ENCODE assay signal across 1 cellular context in genomic region chr12:12465522-12465921, GRCh38.
TF ChIP-seq lines count a peak whose summit lies in the region.

No MANE protein-coding gene starts in this region.

TF ChIP-seq in HepG2, 621 proteins besides CTCF, POLR2A, EP300 and RAD21:
- TF ChIP-seq, protein P1, sequence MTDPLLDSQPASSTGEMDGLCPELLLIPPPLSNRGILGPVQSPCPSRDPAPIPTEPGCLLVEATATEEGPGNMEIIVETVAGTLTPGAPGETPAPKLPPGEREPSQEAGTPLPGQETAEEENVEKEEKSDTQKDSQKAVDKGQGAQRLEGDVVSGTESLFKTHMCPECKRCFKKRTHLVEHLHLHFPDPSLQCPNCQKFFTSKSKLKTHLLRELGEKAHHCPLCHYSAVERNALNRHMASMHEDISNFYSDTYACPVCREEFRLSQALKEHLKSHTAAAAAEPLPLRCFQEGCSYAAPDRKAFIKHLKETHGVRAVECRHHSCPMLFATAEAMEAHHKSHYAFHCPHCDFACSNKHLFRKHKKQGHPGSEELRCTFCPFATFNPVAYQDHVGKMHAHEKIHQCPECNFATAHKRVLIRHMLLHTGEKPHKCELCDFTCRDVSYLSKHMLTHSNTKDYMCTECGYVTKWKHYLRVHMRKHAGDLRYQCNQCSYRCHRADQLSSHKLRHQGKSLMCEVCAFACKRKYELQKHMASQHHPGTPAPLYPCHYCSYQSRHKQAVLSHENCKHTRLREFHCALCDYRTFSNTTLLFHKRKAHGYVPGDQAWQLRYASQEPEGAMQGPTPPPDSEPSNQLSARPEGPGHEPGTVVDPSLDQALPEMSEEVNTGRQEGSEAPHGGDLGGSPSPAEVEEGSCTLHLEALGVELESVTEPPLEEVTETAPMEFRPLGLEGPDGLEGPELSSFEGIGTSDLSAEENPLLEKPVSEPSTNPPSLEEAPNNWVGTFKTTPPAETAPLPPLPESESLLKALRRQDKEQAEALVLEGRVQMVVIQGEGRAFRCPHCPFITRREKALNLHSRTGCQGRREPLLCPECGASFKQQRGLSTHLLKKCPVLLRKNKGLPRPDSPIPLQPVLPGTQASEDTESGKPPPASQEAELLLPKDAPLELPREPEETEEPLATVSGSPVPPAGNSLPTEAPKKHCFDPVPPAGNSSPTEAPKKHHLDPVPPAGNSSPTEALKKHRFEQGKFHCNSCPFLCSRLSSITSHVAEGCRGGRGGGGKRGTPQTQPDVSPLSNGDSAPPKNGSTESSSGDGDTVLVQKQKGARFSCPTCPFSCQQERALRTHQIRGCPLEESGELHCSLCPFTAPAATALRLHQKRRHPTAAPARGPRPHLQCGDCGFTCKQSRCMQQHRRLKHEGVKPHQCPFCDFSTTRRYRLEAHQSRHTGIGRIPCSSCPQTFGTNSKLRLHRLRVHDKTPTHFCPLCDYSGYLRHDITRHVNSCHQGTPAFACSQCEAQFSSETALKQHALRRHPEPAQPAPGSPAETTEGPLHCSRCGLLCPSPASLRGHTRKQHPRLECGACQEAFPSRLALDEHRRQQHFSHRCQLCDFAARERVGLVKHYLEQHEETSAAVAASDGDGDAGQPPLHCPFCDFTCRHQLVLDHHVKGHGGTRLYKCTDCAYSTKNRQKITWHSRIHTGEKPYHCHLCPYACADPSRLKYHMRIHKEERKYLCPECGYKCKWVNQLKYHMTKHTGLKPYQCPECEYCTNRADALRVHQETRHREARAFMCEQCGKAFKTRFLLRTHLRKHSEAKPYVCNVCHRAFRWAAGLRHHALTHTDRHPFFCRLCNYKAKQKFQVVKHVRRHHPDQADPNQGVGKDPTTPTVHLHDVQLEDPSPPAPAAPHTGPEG (CRISPR knock-in tag; IDR thresholded peaks at IDR 0.05): no peak
- TF ChIP-seq ZNF768 (CRISPR knock-in tag; IDR thresholded peaks at IDR 0.05): peak; percentile 23; the same call in 1 of the 2 replicates
- no peak for TF ChIP-seq ZSCAN12 (CRISPR knock-in tag; IDR thresholded peaks at IDR 0.05)
